Comparison of ENCODE assay signal across 11 cellular contexts in the genomic region with DNA sequence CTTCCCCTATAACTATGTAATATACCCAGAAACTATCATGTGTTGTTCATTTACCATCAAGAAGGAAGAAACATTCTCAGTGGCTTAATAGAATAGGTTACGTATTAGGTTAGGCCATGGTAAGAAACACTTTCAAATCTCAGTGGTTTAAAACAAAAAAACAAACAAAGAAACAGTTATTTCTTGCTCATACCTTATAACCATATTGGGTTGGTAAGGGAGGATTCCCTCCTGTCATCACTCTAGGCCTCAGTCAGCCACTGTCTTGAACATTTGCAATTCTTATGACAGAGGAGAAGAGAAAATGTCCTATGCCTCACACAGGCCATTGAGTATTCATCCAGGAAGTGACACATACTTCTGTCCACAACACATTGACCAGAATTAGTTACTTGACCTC.
DNase-seq lines count a peak whose midpoint lies in the region; ATAC-seq and TF ChIP-seq lines count a peak whose summit lies in the region.
"Had no signal": no experiment of that assay in that cellular context is flagged by ENCODE, and none has a peak within 500 bp of the region (broad histone marks: within the 10 kb centered on the region; RNA-seq: fewer than 3 reads in every experiment).

No MANE protein-coding gene starts in this region.

- H3K4me3 Mint-ChIP-seq in activated CD4-positive, alpha-beta T cell treated with anti-CD3 and anti-CD28 coated beads for 36 hours, result no peak overlapping the region

- no peaks in the 10 kb centered on the region for H3K27me3 Mint-ChIP-seq in activated CD4-positive, alpha-beta T cell treated with anti-CD3 and anti-CD28 coated beads for 36 hours

- POLR2A ChIA-PET in activated CD4-positive, alpha-beta T cell treated with anti-CD3 and anti-CD28 coated beads for 36 hours (lab: Charles Lee), result no interaction called here

- DNase-seq in fibroblast of pulmonary artery (ENCODE audit: low read depth), result peak; percentile 19
- DNase-seq in COLO829 (ENCODE audit: low spot score), result no peak
- no peak for DNase-seq in right atrium auricular region (ENCODE audit: low spot score)
- DNase-seq in cerebellar nuclear complex (lab: John Stamatoyannopoulos, UW), result no peak
- DNase-seq in activated CD4-positive, alpha-beta T cell treated with anti-CD3 and anti-CD28 coated beads for 36 hours, result no peak
- DNase-seq: aorta, COR-L47, psoas muscle had no signal

- intact Hi-C loops in activated CD4-positive, alpha-beta T cell treated with anti-CD3 and anti-CD28 coated beads for 36 hours (cut with DNase I, micrococcal nuclease), result no loop called here

- H3K27ac Mint-ChIP-seq in activated CD4-positive, alpha-beta T cell treated with anti-CD3 and anti-CD28 coated beads for 36 hours, result no peak overlapping the region

- H3K36me3 ChIP-seq in right atrium auricular region, result no peaks in the 10 kb centered on the region

- H3K4me3 ChIP-seq in fibroblast of pulmonary artery (replicated peaks; ENCODE audit: low read depth, low read length) (no peak overlapping the region), right atrium auricular region (no peak overlapping the region)
- H3K4me3 ChIP-seq: psoas muscle had no signal

- H3K4me1 ChIP-seq in right atrium auricular region, result no peaks in the 10 kb centered on the region
- H3K4me1 ChIP-seq: psoas muscle had no signal

- H3K4me1 Mint-ChIP-seq in activated CD4-positive, alpha-beta T cell treated with anti-CD3 and anti-CD28 coated beads for 36 hours, result no peaks in the 10 kb centered on the region

- no peak overlapping the region for H3K27ac ChIP-seq in right atrium auricular region
- H3K27ac ChIP-seq: psoas muscle had no signal

- no peaks in the 10 kb centered on the region for H3K9me3 ChIP-seq in right atrium auricular region
- H3K9me3 ChIP-seq: psoas muscle had no signal

- no peaks in the 10 kb centered on the region for H3K27me3 ChIP-seq in right atrium auricular region

- H3K9me3 Mint-ChIP-seq in activated CD4-positive, alpha-beta T cell treated with anti-CD3 and anti-CD28 coated beads for 36 hours (ENCODE audit: low read depth), result no peaks in the 10 kb centered on the region

- H3K36me3 Mint-ChIP-seq in activated CD4-positive, alpha-beta T cell treated with anti-CD3 and anti-CD28 coated beads for 36 hours (ENCODE audit: low read depth), result no peaks in the 10 kb centered on the region

- CTCF ChIA-PET in activated CD4-positive, alpha-beta T cell treated with anti-CD3 and anti-CD28 coated beads for 36 hours (lab: Charles Lee), result interaction anchor here (0.7 kb wide), 1 partner anchor 13 kb away, joined by 3 read pairs; no protein-coding TSS in a partner anchor

- no peak for TF ChIP-seq CTCF in fibroblast of pulmonary artery (IDR thresholded peaks at IDR 0.05; ENCODE audit: low read length, missing control alignments)
- no peak for TF ChIP-seq CTCF in right atrium auricular region (IDR thresholded peaks at IDR 0.05)

- ATAC-seq in GM18502 (IDR thresholded peaks at IDR 0.05; ENCODE audit: poor library complexity, unreplicated experiment) (peak; percentile 77), GM21717 (IDR thresholded peaks at IDR 0.05; ENCODE audit: unreplicated experiment) (peak; percentile 66), HG03354 (IDR thresholded peaks at IDR 0.05; ENCODE audit: poor library complexity, severe bottlenecking, unreplicated experiment) (peak; percentile 88)
- no peak for ATAC-seq in activated CD4-positive, alpha-beta T cell treated with anti-CD3 and anti-CD28 coated beads for 36 hours
- ATAC-seq: psoas muscle had no signal
